Comparison of ENCODE assay signal across 8 cellular contexts in the genomic region with DNA sequence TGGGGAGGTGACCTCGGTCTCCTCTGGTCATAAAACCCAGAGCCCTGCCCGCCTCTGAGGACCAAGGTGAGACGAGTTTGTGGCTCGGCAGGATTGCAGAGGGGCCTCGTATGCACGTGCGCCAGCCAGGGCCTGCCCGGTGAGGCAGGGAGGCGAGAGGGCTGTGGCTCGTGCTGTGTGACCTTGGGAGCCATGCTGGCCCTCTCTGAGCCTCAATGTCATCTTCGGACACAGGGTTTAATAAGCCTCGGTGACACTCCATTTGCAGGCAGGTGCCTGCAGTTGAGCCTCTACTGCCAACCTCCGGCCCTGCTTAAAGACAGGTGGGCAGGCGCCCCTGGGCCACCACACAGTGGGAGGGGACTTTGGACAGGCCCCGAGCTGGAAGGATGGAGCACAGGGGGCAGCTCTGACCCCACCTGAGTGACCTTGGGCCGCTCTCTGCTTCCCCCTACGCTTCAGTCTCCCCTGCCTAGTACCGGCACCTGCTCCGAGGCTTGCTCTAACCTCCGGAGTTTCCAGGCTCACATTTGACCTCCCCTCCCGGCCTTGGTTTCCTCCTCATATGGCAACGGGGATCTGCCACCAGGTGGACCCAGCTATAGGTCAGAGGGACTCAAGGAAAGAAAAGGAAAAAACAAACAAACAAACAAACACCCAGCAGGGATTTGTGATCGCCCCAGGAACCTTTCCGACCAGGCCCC. TPM values are rescaled to one million over a fixed set of nuclear protein-coding genes. Genes with fewer than 3 reads are reported as not detected.
DNase-seq lines count a peak whose midpoint lies in the region; ATAC-seq and TF ChIP-seq lines count a peak whose summit lies in the region.

No MANE protein-coding gene starts in this region.

- H3K9me3 ChIP-seq in CD8-positive, alpha-beta T cell (ENCODE audit: low read length), result no peaks in the 10 kb centered on the region
- no peaks in the 10 kb centered on the region for H3K9me3 ChIP-seq in OCI-LY1 (ENCODE audit: low read length)
- H3K9me3 ChIP-seq in endocrine pancreas (ENCODE audit: control insufficient read depth, low read length), result no peaks in the 10 kb centered on the region
- no peaks in the 10 kb centered on the region for H3K9me3 ChIP-seq in neutrophil

- no peaks in the 10 kb centered on the region for H3K9me3 Mint-ChIP-seq in CD8-positive, alpha-beta T cell

- peak overlapping the region; percentile 66 for H3K27ac ChIP-seq in CD8-positive, alpha-beta T cell (ENCODE audit: low read depth, low read length)
- H3K27ac ChIP-seq in OCI-LY1 (ENCODE audit: low read depth, low read length, poor library complexity, severe bottlenecking) (peak overlapping the region; percentile 76), neutrophil (peak overlapping the region; percentile 95)

- no peaks in the 10 kb centered on the region for H3K27me3 Mint-ChIP-seq in CD8-positive, alpha-beta T cell (ENCODE audit: low read depth)

- H3F3A ChIP-seq in OCI-LY1 (ENCODE audit: insufficient read depth, low read length), result no peaks in the 10 kb centered on the region

- peaks cover 64% of the 10 kb centered on the region for H3K4me1 ChIP-seq in CD8-positive, alpha-beta T cell (ENCODE audit: insufficient read depth, low read length)
- H3K4me1 ChIP-seq in OCI-LY1 (ENCODE audit: insufficient read depth, low read length, severe bottlenecking) (peaks cover 65% of the 10 kb centered on the region), endocrine pancreas (ENCODE audit: control insufficient read depth, insufficient read depth, low read length) (no peaks in the 10 kb centered on the region), neutrophil (ENCODE audit: control insufficient read depth in 1 of 2, insufficient read depth in 1 of 2, low read depth in 1 of 2, low read length in 1 of 2) (peaks cover 65 to 80% of the 10 kb centered on the region in 2 experiments)

- no peaks in the 10 kb centered on the region for H3K9me2 ChIP-seq in OCI-LY1 (ENCODE audit: low read depth, low read length)

- no peak for TF ChIP-seq CTCF in CD8-positive, alpha-beta T cell (IDR thresholded peaks at IDR 0.05)
- TF ChIP-seq CTCF in OCI-LY1 (IDR thresholded peaks at IDR 0.05; ENCODE audit: low read length) (peak; percentile 34), neutrophil (IDR thresholded peaks at IDR 0.05) (no peak)

- H3K9ac ChIP-seq in OCI-LY1 (ENCODE audit: low read length), result peak overlapping the region; percentile 90
- peak overlapping the region; percentile 88 for H3K9ac ChIP-seq in endocrine pancreas (ENCODE audit: control insufficient read depth, insufficient read depth, low read length)

- peak overlapping the region; percentile 85 for H3K4me3 Mint-ChIP-seq in CD8-positive, alpha-beta T cell

- ATAC-seq in CD8-positive, alpha-beta T cell, result no peak

- peak overlapping the region; percentile 89 for H3K4me2 ChIP-seq in OCI-LY1 (ENCODE audit: low read length)

- peaks cover 33% of the 10 kb centered on the region for H3K4me1 Mint-ChIP-seq in CD8-positive, alpha-beta T cell (ENCODE audit: low read depth)

- POLR2A ChIA-PET in CD8-positive, alpha-beta T cell (lab: Charles Lee), result interaction anchor here (0.6 to 2.3 kb wide), 2 partner anchors 41 to 1094 kb away, joined by 3 to 7 read pairs; no protein-coding TSS in a partner anchor

- peaks cover 16% of the 10 kb centered on the region for H3K36me3 ChIP-seq in CD8-positive, alpha-beta T cell (ENCODE audit: insufficient read depth, low read length)
- H3K36me3 ChIP-seq in OCI-LY1 (ENCODE audit: insufficient read depth, low read length) (peaks cover 19% of the 10 kb centered on the region), endocrine pancreas (ENCODE audit: control insufficient read depth, insufficient read depth, low read length) (no peaks in the 10 kb centered on the region), neutrophil (peaks cover 6% of the 10 kb centered on the region)

- no peaks in the 10 kb centered on the region for H4K20me1 ChIP-seq in OCI-LY1 (ENCODE audit: insufficient read depth, low read length)

- no peak overlapping the region for H2AFZ ChIP-seq in OCI-LY1 (ENCODE audit: low read length)

- peak overlapping the region; percentile 69 for H3K4me3 ChIP-seq in CD8-positive, alpha-beta T cell (ENCODE audit: low read depth, low read length)
- H3K4me3 ChIP-seq in OCI-LY1 (ENCODE audit: low read depth, low read length, poor library complexity, severe bottlenecking) (peak overlapping the region; percentile 95), endocrine pancreas (ENCODE audit: control insufficient read depth, insufficient read depth, low read length) (peak overlapping the region; percentile 18), neutrophil (ENCODE audit: low read depth in 1 of 2, low read length in 1 of 2) (peak overlapping the region; percentile 75 to 79)

- intact Hi-C loops in CD8-positive, alpha-beta T cell (cut with DNase I, micrococcal nuclease), result loop anchor here in 1 of 2 experiments (10.0 kb wide), 1 partner anchor 559 kb away; a partner anchor contains a TSS

- H3K36me3 Mint-ChIP-seq in CD8-positive, alpha-beta T cell, result peaks cover 5% of the 10 kb centered on the region

- H3K79me2 ChIP-seq in OCI-LY1 (ENCODE audit: insufficient read depth, low read length), result peaks cover 63% of the 10 kb centered on the region

- no peak for DNase-seq in CD8-positive, alpha-beta T cell
- no peak for DNase-seq in D341Med (ENCODE audit: low spot score)
- no peak for DNase-seq in NOMO-1 (lab: John Stamatoyannopoulos, UW; ENCODE audit: unreplicated experiment in 2 of 2)
- no peak for DNase-seq in DMS79 treated with DMSO at 0.1 percent for 48 hours (lab: John Stamatoyannopoulos, UW)
- no peak for DNase-seq in germinal center (ENCODE audit: low spot score)

- H3K27me3 ChIP-seq in CD8-positive, alpha-beta T cell (ENCODE audit: insufficient read depth, low read length), result no peaks in the 10 kb centered on the region
- H3K27me3 ChIP-seq in OCI-LY1 (ENCODE audit: insufficient read depth, low read length) (no peaks in the 10 kb centered on the region), endocrine pancreas (ENCODE audit: control insufficient read depth, insufficient read depth, low read length) (no peaks in the 10 kb centered on the region), neutrophil (no peaks in the 10 kb centered on the region)

- CTCF ChIA-PET in CD8-positive, alpha-beta T cell (lab: Charles Lee), result interaction anchor here (1.1 to 1.3 kb wide), 4 partner anchors 13 to 82 kb away, joined by 3 read pairs; no protein-coding TSS in a partner anchor

- H3K27ac Mint-ChIP-seq in CD8-positive, alpha-beta T cell, result peak overlapping the region; percentile 87

RNA-seq across cellular contexts. Expression of a gene that starts 3.2 kb away (rescaled TPM):
- 10 to 100 TPM; 58.2 to 64.5 TPM for total RNA-seq in CD8-positive, alpha-beta T cell

RNA-seq across cellular contexts. Expression of a gene that starts 56.0 kb away (rescaled TPM):
- total RNA-seq in CD8-positive, alpha-beta T cell, result 10 to 100 TPM; 11.6 to 14.9 TPM

Comparison
In these comparisons a context has a peak if more than half of its experiments do, and no peak if none do; other contexts are left out.
1. H3K4me3 ChIP-seq: peak in every context shown above with its lines; median percentile 95 in OCI-LY1; 77 in neutrophil; 69 in CD8-positive, alpha-beta T cell; 18 in endocrine pancreas.